In the genomic region with DNA sequence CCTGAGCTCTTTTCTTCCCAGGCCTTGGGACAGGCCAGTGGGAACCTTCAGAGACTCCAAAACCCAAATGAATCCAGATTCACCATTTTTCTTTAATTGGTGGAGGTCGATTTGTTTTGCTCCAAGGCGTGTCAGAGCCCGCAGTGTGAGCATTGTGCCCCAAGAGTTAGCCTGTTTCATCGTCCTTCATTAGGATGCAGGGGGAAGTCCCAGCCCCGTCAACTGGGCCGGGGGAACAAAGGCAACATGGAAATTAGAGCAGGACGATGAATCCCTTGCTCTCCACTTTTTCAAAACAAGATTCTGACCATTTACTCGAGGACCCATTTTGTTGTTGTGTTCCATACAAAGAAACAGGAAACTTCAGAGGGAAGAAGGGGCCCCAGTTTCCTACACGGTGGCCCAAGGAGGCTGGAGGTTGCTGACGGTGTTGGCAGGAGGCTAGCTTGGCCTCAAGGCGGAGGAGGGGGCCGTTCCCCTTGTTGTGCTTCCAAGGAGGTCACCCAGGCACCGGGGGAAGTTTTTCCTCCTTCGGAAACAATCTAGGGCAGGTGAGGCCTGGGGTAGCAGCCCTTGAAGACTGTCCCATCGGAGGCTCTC, we compare ENCODE assay signal across 22 cellular contexts. TPM values are rescaled to one million over a fixed set of nuclear protein-coding genes. Genes with fewer than 3 reads are reported as not detected.
DNase-seq lines count a peak whose midpoint lies in the region; ATAC-seq, FAIRE-seq and TF ChIP-seq lines count a peak whose summit lies in the region.
"Had no signal": no experiment of that assay in that cellular context is flagged by ENCODE, and none has a peak within 500 bp of the region (broad histone marks: within the 10 kb centered on the region; RNA-seq: fewer than 3 reads in every experiment).

No MANE protein-coding gene starts in this region.

- no TSS peak for BruUV-seq in K562 (replicated peaks; lab: Mats Ljungman, UMichigan)

- H3K36me3 ChIP-seq in K562 (ENCODE audit: control insufficient read depth, insufficient read depth, low read length) = no peaks in the 10 kb centered on the region
- no peaks in the 10 kb centered on the region for H3K36me3 ChIP-seq in esophagus muscularis mucosa
- H3K36me3 ChIP-seq in neuronal stem cell (replicated peaks in 1 of 2; ENCODE audit: control insufficient read depth in 2 of 2, insufficient read depth in 2 of 2, low read length in 2 of 2) = peaks cover 0 to 12% of the 10 kb centered on the region in 2 donors

- no peak overlapping the region for H3K14ac ChIP-seq in neuronal stem cell (ENCODE audit: low read length)

- FAIRE-seq in K562 (lab: Jason Lieb, UNC) = no peak
- FAIRE-seq: H54 had no signal

- H3K23ac ChIP-seq in neuronal stem cell (ENCODE audit: low read depth, low read length, poor library complexity) = no peak overlapping the region

- H3K27me3 ChIP-seq in K562 (ENCODE audit: control insufficient read depth in 2 of 2, insufficient read depth in 2 of 2, low read length in 2 of 2) (peaks cover 0 to 4% of the 10 kb centered on the region in 2 experiments; a peak in 2 of 5 replicates), esophagus muscularis mucosa (peaks cover 0 to 4% (median 0%) of the 10 kb centered on the region in 4 donors), neuronal stem cell (ENCODE audit: control insufficient read depth in 3 of 3, insufficient read depth in 3 of 3, low read depth in 1 of 3, low read length in 3 of 3) (peaks cover 0 to 3% (median 0%) of the 10 kb centered on the region in 3 experiments)

- no peaks in the 10 kb centered on the region for H3K9me1 ChIP-seq in K562 (ENCODE audit: control insufficient read depth, insufficient read depth, low read length)

- TF ChIP-seq CTCF in K562 (IDR thresholded peaks at IDR 0.05 in 2 of 3, conservative IDR thresholded peaks at IDR 0.05 in 1 of 3; ENCODE audit: insufficient read depth in 2 of 3, low read depth in 1 of 3, low read length in 3 of 3) (no peak), esophagus muscularis mucosa (IDR thresholded peaks at IDR 0.05) (no peak)

- H3K27ac ChIP-seq in K562 (ENCODE audit: extremely low read depth, low read depth, low read length) = no peak overlapping the region
- no peak overlapping the region for H3K27ac ChIP-seq in esophagus muscularis mucosa (replicated peaks in 1 of 4)
- no peak overlapping the region for H3K27ac ChIP-seq in neuronal stem cell (replicated peaks; ENCODE audit: low read length)
- H3K27ac ChIP-seq: KMS-11 had no signal

- peak overlapping the region; percentile 16; the same call in 1 of the 2 replicates for H2AFZ ChIP-seq in K562 (ENCODE audit: low read depth, low read length)
- peak overlapping the region; percentile 78 for H2AFZ ChIP-seq in neuronal stem cell (ENCODE audit: low read length)

- 2% methylated on average over 15 of the region's 15 CpGs for WGBS in K562 (ENCODE audit: insufficient coverage, low coverage, missing lambda C conversion rate)
- 77% methylated on average over 15 of the region's 15 CpGs for WGBS in esophagus muscularis mucosa
- WGBS in neuronal stem cell (ENCODE audit: extremely low coverage in 2 of 2, insufficient read length in 2 of 2, insufficient replicate concordance in 1 of 2), 2 donors = no CpG with 5 or more reads among the region's 15 CpGs

- no peak overlapping the region for H3K9ac ChIP-seq in K562 (ENCODE audit: insufficient read depth in 1 of 2, low read depth in 2 of 2, low read length in 2 of 2)
- H3K9ac ChIP-seq in neuronal stem cell (ENCODE audit: low read depth, low read length, poor library complexity) = no peak overlapping the region
- H3K9ac ChIP-seq: KMS-11 had no signal

- TF ChIP-seq POLR2A in K562 (conservative IDR thresholded peaks at IDR 0.05) (no peak), esophagus muscularis mucosa (IDR thresholded peaks at IDR 0.05; ENCODE audit: low read depth) (no peak)

- no peak overlapping the region for H3K18ac ChIP-seq in neuronal stem cell (ENCODE audit: low read length)

- H3K4me3 ChIP-seq in K562 = no peak overlapping the region
- no peak overlapping the region for H3K4me3 ChIP-seq in esophagus muscularis mucosa
- H3K4me3 ChIP-seq in neuronal stem cell (ENCODE audit: low read length in 2 of 2) = no peak overlapping the region

- H3K4me1 ChIP-seq in K562 (replicated peaks in 1 of 2; ENCODE audit: control insufficient read depth in 2 of 2, insufficient read depth in 2 of 2, low read length in 2 of 2) (no peaks in the 10 kb centered on the region), esophagus muscularis mucosa (no peaks in the 10 kb centered on the region), neuronal stem cell (ENCODE audit: control insufficient read depth in 2 of 2, insufficient read depth in 1 of 2, low read depth in 1 of 2, low read length in 2 of 2) (peaks cover 0 to 5% of the 10 kb centered on the region in 2 donors)
- H3K4me1 ChIP-seq: Caco-2 had no signal

- H2BK12ac ChIP-seq in neuronal stem cell (ENCODE audit: low read length) = no peak overlapping the region

- H2AK5ac ChIP-seq in neuronal stem cell (ENCODE audit: low read depth, low read length) = no peak overlapping the region

- H4K91ac ChIP-seq in neuronal stem cell (ENCODE audit: low read depth, low read length, poor library complexity) = no peak overlapping the region

- POLR2A ChIA-PET in K562 (lab: Yijun Ruan, JAX) = interaction anchor here (1.1 kb wide), 1 partner anchor 9 kb away, joined by 3 read pairs; no protein-coding TSS in a partner anchor

- H2BK120ac ChIP-seq in neuronal stem cell (ENCODE audit: low read depth, low read length) = no peak overlapping the region

- intact Hi-C loops in K562 (cut with micrococcal nuclease) (no loop called here), esophagus muscularis mucosa (cut with DNase I) (no loop called here)

- H2BK5ac ChIP-seq in neuronal stem cell (ENCODE audit: low read length) = no peak overlapping the region

- H3K79me1 ChIP-seq in neuronal stem cell (ENCODE audit: low read depth, low read length) = no peaks in the 10 kb centered on the region

- TF ChIP-seq RAD21 in K562 (CRISPR knock-in tag; conservative IDR thresholded peaks at IDR 0.05 in 1 of 2, IDR thresholded peaks at IDR 0.05 in 1 of 2) = no peak

- TF ChIP-seq EP300 in K562 (IDR thresholded peaks at IDR 0.05; ENCODE audit: low read length) = no peak
- no peak for TF ChIP-seq EP300 in esophagus muscularis mucosa (IDR thresholded peaks at IDR 0.05)

- in situ Hi-C loops in G401 (cut with HindIII; ENCODE audit: low sequenced_read_pairs) (no loop called here), K562 (cut with MboI) (no loop called here)

- H4K20me1 ChIP-seq in K562 (replicated peaks; ENCODE audit: control insufficient read depth, insufficient read depth, low read length) = no peaks in the 10 kb centered on the region

- no peak overlapping the region for H4K8ac ChIP-seq in neuronal stem cell (ENCODE audit: low read depth, low read length)

- no peak overlapping the region for H3K4ac ChIP-seq in neuronal stem cell (ENCODE audit: low read length)

- H3K4me2 ChIP-seq in K562 (ENCODE audit: insufficient read depth, low read length) (no peak overlapping the region), neuronal stem cell (ENCODE audit: insufficient read depth, low read length, poor library complexity, severe bottlenecking) (no peak overlapping the region)
- H3K4me2 ChIP-seq: KMS-11 had no signal

- no peak overlapping the region for H2BK15ac ChIP-seq in neuronal stem cell (ENCODE audit: low read length)

- peak; percentile 19 for DNase-seq in G401 (ENCODE audit: low spot score)
- no peak for DNase-seq in K562 (ENCODE audit: extremely low read depth in 1 of 4, low spot score in 3 of 4)
- DNase-seq in esophagus muscularis mucosa (ENCODE audit: extremely low spot score) = peak; percentile 81
- DNase-seq in neuronal stem cell (ENCODE audit: low spot score) = no peak
- no peak for DNase-seq in NCI-H524 treated with DMSO at 0.1 percent for 48 hours (lab: John Stamatoyannopoulos, UW)
- DNase-seq in mesenteric fat pad (ENCODE audit: low spot score) = no peak
- DNase-seq: 8988T; Caco-2; CD4-positive, alpha-beta T cell; GF-D8; MV-4-11; NCI-H187; NCI-H2227 treated with DMSO at 0.1 percent for 48 hours; NCI-H510A treated with DMSO at 0.1 percent for 48 hours; NCI-H82; RPMI8226; SHP77 treated with DMSO at 0.1 percent for 48 hours had no signal

- ATAC-seq in K562 (no peak), GM18519 (IDR thresholded peaks at IDR 0.05; ENCODE audit: low FRiP score, unreplicated experiment) (no peak), GM18868 (IDR thresholded peaks at IDR 0.05; ENCODE audit: unreplicated experiment) (no peak)

- CTCF ChIA-PET in K562 (lab: Yijun Ruan, JAX; ENCODE audit: low intra/inter-chr PET ratio) = interaction anchor here (0.6 kb wide), 1 partner anchor 1416 kb away, joined by 3 read pairs; no protein-coding TSS in a partner anchor

- H3K9me3 ChIP-seq in K562 (replicated peaks; ENCODE audit: control insufficient read depth, insufficient read depth, low read depth, low read length) (no peaks in the 10 kb centered on the region), esophagus muscularis mucosa (no peaks in the 10 kb centered on the region), neuronal stem cell (replicated peaks in 1 of 2; ENCODE audit: control insufficient read depth in 2 of 2, insufficient read depth in 1 of 2, low read depth in 1 of 2, low read length in 2 of 2) (no peaks in the 10 kb centered on the region)
- H3K9me3 ChIP-seq: Caco-2 had no signal

- H3K79me2 ChIP-seq in K562 (ENCODE audit: control insufficient read depth, insufficient read depth, low read length) = no peaks in the 10 kb centered on the region

RNA-seq across cellular contexts. Expression of gene SLC1A2, which starts 44.0 kb away (rescaled TPM):
- 0.14 TPM in 1 of 2 replicates, not detected in the other for total RNA-seq in G401 (2014; rRNA removed; shearing (Covaris generic))
- total RNA-seq in K562 (2011; cell fraction: chromatin; rRNA removed; ENCODE audit: low replicate concordance) = not detected in 2 replicates
- not detected in 2 replicates for total RNA-seq in K562 (2011; cell fraction: nucleolus; rRNA removed)
- total RNA-seq in K562 (2011; cell fraction: nucleoplasm; rRNA removed) = not detected in 2 replicates
- total RNA-seq in K562 (2014; rRNA removed) = 0.05 TPM in 1 of 2 replicates, not detected in the other
- not detected in 2 replicates for total RNA-seq in K562 (2014; rRNA removed; fragmentation: Illumina TruSeq; extraction: Trizol)
- 0.07 TPM in 1 of 2 replicates, not detected in the other for total RNA-seq in K562 (2015; rRNA removed; fragmentation: Illumina TruSeq; extraction: Trizol)
- total RNA-seq in K562 (2021) = not detected in 2 replicates
- polyA plus RNA-seq in K562 (2011; rRNA removed) = 0.03 TPM in 2 replicates
- not detected in 2 replicates for polyA plus RNA-seq in K562 (2011; cell fraction: cytosol; rRNA removed)
- 0.01 TPM in 1 of 2 replicates, not detected in the other for polyA plus RNA-seq in K562 (2011; cell fraction: nucleus; rRNA removed)
- polyA plus RNA-seq in K562 (2012) = 0.04 TPM in 1 of 2 replicates, not detected in the other
- not detected in 2 replicates for polyA plus RNA-seq in K562 (2014; fragmentation: Illumina TruSeq; extraction: Trizol)
- not detected for polyA plus RNA-seq in K562 (2014; fragmentation: Nextera tagmentation; extraction: Ambion mirVana)
- polyA plus RNA-seq in K562 (2014; rRNA removed) = 0.04 TPM in 1 of 2 replicates, not detected in the other
- polyA minus RNA-seq in K562 (2011; rRNA and poly(A)+ RNA removed) = not detected in 2 replicates
- 1.3 TPM in 1 of 2 replicates, not detected in the other for polyA minus RNA-seq in K562 (2011; cell fraction: cytosol; rRNA and poly(A)+ RNA removed)
- polyA minus RNA-seq in K562 (2011; cell fraction: nucleus; rRNA and poly(A)+ RNA removed) = not detected in 2 replicates
- total RNA-seq in esophagus muscularis mucosa = under 1 TPM; 0.17 to 0.69 (median 0.37) TPM
- 1.0 TPM for polyA plus RNA-seq in neuronal stem cell (2013, experiment 1 of 2)
- polyA plus RNA-seq in neuronal stem cell (2013, experiment 2 of 2) = 1.1 TPM
- 1.3 TPM for total RNA-seq in mesenteric fat pad
- total RNA-seq: CD4-positive, alpha-beta T cell; HT-29 had no signal

Comparison
In these comparisons a context has a peak if more than half of its experiments do, and no peak if none do; other contexts are left out.
1. DNase-seq: peak in G401 (single experiment) and esophagus muscularis mucosa (single experiment); none in K562 (0 of 4), neuronal stem cell (single experiment), NCI-H524 treated with DMSO at 0.1 percent for 48 hours (single experiment) and mesenteric fat pad (single experiment).